In the genomic region with DNA sequence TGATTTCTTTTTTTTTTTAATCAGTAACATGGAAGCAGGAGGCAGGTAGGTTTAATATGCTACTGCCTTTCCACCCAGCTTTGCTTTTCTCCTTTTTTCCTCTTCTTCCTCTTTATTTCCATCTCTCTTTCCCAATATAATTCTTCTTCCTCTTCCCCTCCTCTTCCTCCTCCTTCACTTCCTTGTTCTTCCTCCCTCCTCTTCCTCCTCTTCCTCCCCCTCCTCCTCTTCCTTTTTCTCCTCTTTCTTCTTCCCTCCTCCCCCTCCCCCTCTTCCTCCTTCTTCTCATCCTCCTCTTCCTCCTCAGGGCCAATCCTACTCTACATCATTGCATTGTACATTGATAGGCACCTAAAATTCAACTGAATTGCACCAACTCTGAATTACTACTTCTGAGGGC, we compare ENCODE assay signal across 9 cellular contexts. TPM values are rescaled to one million over a fixed set of nuclear protein-coding genes. Genes with fewer than 3 reads are reported as not detected.
"Had no signal": no experiment of that assay in that cellular context is flagged by ENCODE, and none has a peak within 500 bp of the region (broad histone marks: within the 10 kb centered on the region; RNA-seq: fewer than 3 reads in every experiment).

No MANE protein-coding gene starts in this region.

- FAIRE-seq: G401.6, GM12878, GM12891, GM12892, GM18507, GM19239 had no signal

- H3K4me3 ChIP-seq: GM12878 had no signal

- ATAC-seq: GM12878 had no signal

- DNase-seq: GDM1, GF-D8 had no signal

RNA-seq across cellular contexts. Expression of gene LRMDA, which starts 41.2 kb away (rescaled TPM):
- total RNA-seq: G401 had no signal
